8 cellular contexts compared by ENCODE assay signal in genomic region chr11:65121447-65121864, GRCh38. TPM values are rescaled to one million over a fixed set of nuclear protein-coding genes. Genes with fewer than 3 reads are reported as not detected.
A peak's percentile ranks its signal among the peaks of the same experiment; 100 is the strongest.
DNase-seq lines count a peak whose midpoint lies in the region; ATAC-seq, FAIRE-seq and TF ChIP-seq lines count a peak whose summit lies in the region.

No MANE protein-coding gene starts in this region.

- intact Hi-C loops in HCT116 (cut with micrococcal nuclease) = no loop called here
- intact Hi-C loops in ovary (cut with DNase I) = loop anchor here in 2 of 4 donors (5.0 kb wide), 2 partner anchors 109 to 279 kb away; partner anchors contain the start of genes ARL2 (in 1 of the 2) and CDC42BPG (in 1 of the 2)

- H3K9me3 ChIP-seq in HCT116 (ENCODE audit: control insufficient read depth in 1 of 2, insufficient read depth in 1 of 2, low read depth in 1 of 2, low read length in 2 of 2) (no peaks in the 10 kb centered on the region), ovary (no peaks in the 10 kb centered on the region)

- TF ChIP-seq EP300 in ovary (IDR thresholded peaks at IDR 0.05) = no peak

- peak overlapping the region; percentile 72 to 91 for H3K4me3 ChIP-seq in HCT116 (replicated peaks in 1 of 2; ENCODE audit: low read depth in 1 of 2, low read length in 2 of 2)
- peak overlapping the region; percentile 71 for H3K4me3 ChIP-seq in ovary

- CTCF ChIA-PET in HCT116 (lab: Charles Lee) = interaction anchor here (0.8 to 2.0 kb wide), 9 partner anchors 8 to 277 kb away, joined by 3 to 6 read pairs (median 4); partner anchors contain the start of genes CAPN1, CDC42BPG and TM7SF2

- H3K9ac ChIP-seq in HCT116 (ENCODE audit: low read length) = peak overlapping the region; percentile 93

- H3K27ac ChIP-seq in HCT116 (ENCODE audit: low read depth, low read length) = peak overlapping the region; percentile 94
- H3K27ac ChIP-seq in ovary = peak overlapping the region; percentile 69 to 84

- H3K4me2 ChIP-seq in HCT116 (ENCODE audit: low read length) = peak overlapping the region; percentile 91

- H3K9me2 ChIP-seq in HCT116 (ENCODE audit: insufficient read depth) = no peaks in the 10 kb centered on the region

- RAD21 ChIA-PET in HCT116 (lab: Charles Lee; ENCODE audit: low non-redundant PET in 1 of 2, low total read pairs in 2 of 2, uncharacterized antibody in 2 of 2, unreplicated experiment in 2 of 2) = interaction anchor here in 1 of 2 experiments (0.6 to 1.1 kb wide), 4 partner anchors 14 to 318 kb away, joined by 3 to 5 read pairs (median 4); partner anchors contain the start of gene CAPN1

- H2AFZ ChIP-seq in HCT116 (ENCODE audit: low read depth, low read length, poor library complexity, severe bottlenecking) = no peak overlapping the region

- H4K20me1 ChIP-seq in HCT116 (ENCODE audit: insufficient read depth) = no peaks in the 10 kb centered on the region; the same call in 1 of the 2 replicates

- TF ChIP-seq POLR2A in HCT116 (IDR thresholded peaks at IDR 0.05; ENCODE audit: borderline replicate concordance, extremely low read depth, insufficient read depth, insufficient read length) = no peak
- no peak for TF ChIP-seq POLR2A in erythroblast (IDR thresholded peaks at IDR 0.05; ENCODE audit: low read length)
- no peak for TF ChIP-seq POLR2A in ovary (IDR thresholded peaks at IDR 0.05)

- FAIRE-seq in frontal cortex (lab: Jason Lieb, UNC) = no peak

- no peak for TF ChIP-seq CTCF in HCT116 (IDR thresholded peaks at IDR 0.05 in 2 of 3, conservative IDR thresholded peaks at IDR 0.05 in 1 of 3; ENCODE audit: borderline replicate concordance in 1 of 3, insufficient read depth in 1 of 3, low read depth in 2 of 3, low read length in 2 of 3)
- no peak for TF ChIP-seq CTCF in ovary (IDR thresholded peaks at IDR 0.05)

- POLR2A ChIA-PET in HCT116 (lab: Charles Lee) = interaction anchor here (0.8 to 2.9 kb wide), 11 partner anchors 9 to 266 kb away, joined by 3 to 52 read pairs (median 5); partner anchors contain the start of genes CAPN1, SPDYC, SYVN1 and TM7SF2

- ATAC-seq in HCT116 (no peak), HG02840 (IDR thresholded peaks at IDR 0.05; ENCODE audit: low FRiP score, unreplicated experiment) (no peak), GM21825 (IDR thresholded peaks at IDR 0.05; ENCODE audit: unreplicated experiment) (no peak)

- H3K27me3 ChIP-seq in HCT116 (ENCODE audit: insufficient read depth, low read length) (no peaks in the 10 kb centered on the region), ovary (no peaks in the 10 kb centered on the region)

- peaks cover 9 to 26% of the 10 kb centered on the region in 2 experiments; a peak in 3 of 4 replicates for H3K4me1 ChIP-seq in HCT116 (ENCODE audit: control insufficient read depth in 1 of 2, insufficient read depth in 2 of 2, low read length in 2 of 2)
- peaks cover 2% of the 10 kb centered on the region for H3K4me1 ChIP-seq in ovary (ENCODE audit: insufficient read depth)

- TSS peak; percentile 72 for BruUV-seq in HCT116 (replicated peaks; lab: Mats Ljungman, UMichigan)

- no peak for DNase-seq in HCT116 (ENCODE audit: low read depth, low spot score)
- peak; percentile 37 for DNase-seq in SW480 (ENCODE audit: low spot score)
- peak; percentile 84 to 88 for DNase-seq in erythroblast (lab: John Stamatoyannopoulos, UW)
- DNase-seq in ovary = peak in 3 of 5 donors; percentile 47 to 57 (median 47)
- no peak for DNase-seq in GM19240 (ENCODE audit: insufficient read length, low spot score)
- no peak for DNase-seq in frontal cortex (ENCODE audit: low spot score in 2 of 2)

- no peak for TF ChIP-seq RAD21 in HCT116 (IDR thresholded peaks at IDR 0.05; ENCODE audit: low read depth)

- peaks cover 70% of the 10 kb centered on the region for H3K79me2 ChIP-seq in HCT116 (ENCODE audit: insufficient read depth, low read length)

- H3K36me3 ChIP-seq in HCT116 (ENCODE audit: control insufficient read depth in 1 of 2, insufficient read depth in 2 of 2, low read length in 2 of 2) (peaks cover 23 to 54% of the 10 kb centered on the region in 2 experiments), ovary (no peaks in the 10 kb centered on the region)

- WGBS in ovary, 3 donors = 1% methylated on average over 22 of the region's 22 CpGs

TF ChIP-seq in HCT116, 20 proteins besides CTCF, POLR2A, EP300 and RAD21:
- TF ChIP-seq TCF7L2 (IDR thresholded peaks at IDR 0.05; ENCODE audit: borderline replicate concordance, extremely low read depth, insufficient read depth, insufficient read length) (peak; percentile 40), FOSL1 (IDR thresholded peaks at IDR 0.05; ENCODE audit: low read depth) (no peak)

RNA-seq across cellular contexts. Expression of gene FAU, which starts 0.5 kb away (rescaled TPM):
- total RNA-seq in HCT116 (2021; ENCODE audit: unreplicated experiment) (1,073 TPM), ovary (1,000 to 10,000 TPM; 1,141 to 2,272 (median 1,835) TPM), frontal cortex (251 TPM)
- 1,238 and 1,816 TPM in 2 replicates for polyA plus RNA-seq in HCT116 (2012)
- polyA plus RNA-seq in ovary = 1,000 to 10,000 TPM; 1,053 to 1,798 TPM

RNA-seq across cellular contexts. Expression of gene MRPL49, which starts 0.7 kb away (rescaled TPM):
- total RNA-seq in HCT116 (2021; ENCODE audit: unreplicated experiment) (77.5 TPM), ovary (10 to 100 TPM; 47.1 to 61.8 (median 50.4) TPM), frontal cortex (29.3 TPM)
- polyA plus RNA-seq in HCT116 (2012) = 44.6 and 50.8 TPM in 2 replicates
- polyA plus RNA-seq in ovary = 100 to 1,000 TPM in 1 of 2 donors, 10 to 100 TPM in 1; 64.0 to 106 TPM

RNA-seq across cellular contexts. Expression of gene ZNHIT2, which starts 4.0 kb away (rescaled TPM):
- total RNA-seq in HCT116 (2021; ENCODE audit: unreplicated experiment) = 18.8 TPM
- 9.6 and 13.4 TPM in 2 replicates for polyA plus RNA-seq in HCT116 (2012)
- 10 to 100 TPM; 10.0 to 33.7 (median 13.4) TPM for total RNA-seq in ovary
- 10 to 100 TPM in 1 of 2 donors, not detected in 1; 13.1 TPM for polyA plus RNA-seq in ovary
- 6.1 TPM for total RNA-seq in frontal cortex

RNA-seq across cellular contexts. Expression of gene TM7SF2, which starts 9.8 kb away (rescaled TPM):
- total RNA-seq in HCT116 (2021; ENCODE audit: unreplicated experiment) = 52.9 TPM
- 38.9 and 41.5 TPM in 2 replicates for polyA plus RNA-seq in HCT116 (2012)
- total RNA-seq in ovary = 100 to 1,000 TPM in 1 of 7 donors, 10 to 100 TPM in 6; 30.0 to 170 (median 63.6) TPM
- polyA plus RNA-seq in ovary = 100 to 1,000 TPM in 1 of 2 donors, 10 to 100 TPM in 1; 88.8 to 128 TPM
- total RNA-seq in frontal cortex = 54.6 TPM

RNA-seq across cellular contexts. Expression of gene SYVN1, which starts 12.9 kb away (rescaled TPM):
- total RNA-seq in HCT116 (2021; ENCODE audit: unreplicated experiment) (45.9 TPM), ovary (10 to 100 TPM; 21.1 to 73.0 (median 53.3) TPM), frontal cortex (7.7 TPM)
- polyA plus RNA-seq in HCT116 (2012) = 52.2 and 77.2 TPM in 2 replicates
- polyA plus RNA-seq in ovary = 10 to 100 TPM; 26.7 to 59.6 TPM

Comparison
In these comparisons a context has a peak if more than half of its experiments do, and no peak if none do; other contexts are left out.
1. DNase-seq: peak in SW480 (single experiment), erythroblast (2 of 2) and ovary (3 of 5); none in HCT116 (single experiment), GM19240 (single experiment) and frontal cortex (0 of 2).